ENCODE assay signal across 36 cellular contexts in the genomic region with DNA sequence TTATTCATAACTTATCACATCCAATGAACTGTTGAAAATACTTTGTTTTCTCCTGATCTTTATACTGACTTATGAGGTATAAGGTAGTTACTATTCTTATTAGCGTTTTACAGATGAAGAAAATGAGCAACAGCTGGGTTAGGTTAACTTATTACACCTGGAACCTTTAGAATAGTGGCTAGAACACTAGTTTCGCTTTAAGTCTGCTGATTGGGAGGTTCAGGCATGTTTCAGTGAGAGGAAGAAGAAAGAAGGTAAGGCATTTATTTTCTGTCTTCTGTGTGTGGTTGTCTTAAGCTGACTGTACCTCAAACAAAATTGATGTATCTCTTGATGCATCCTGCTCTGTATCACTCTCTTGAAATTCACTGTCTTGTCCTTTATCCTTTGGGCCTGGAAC.
"Had no signal": no experiment of that assay in that cellular context is flagged by ENCODE, and none has a peak within 500 bp of the region (broad histone marks: within the 10 kb centered on the region; RNA-seq: fewer than 3 reads in every experiment).

No MANE protein-coding gene starts in this region.

- H3K27ac Mint-ChIP-seq: activated naive CD4-positive, alpha-beta T cell treated with anti-CD3 and anti-CD28 coated beads for 36 hours; activated naive CD4-positive, alpha-beta T cell treated with anti-CD3 and anti-CD28 coated beads, Interleukin-2, amount 10 ng/mL, durations not matched to agents 7 days and 5 days; activated naive CD4-positive, alpha-beta T cell treated with anti-CD3 and anti-CD28 coated beads, Interleukin-2, amount 50 U/mL, for 24 hours; activated naive CD4-positive, alpha-beta T cell treated with anti-CD3 and anti-CD28 coated beads, Interleukin-2, amount 50 U/mL, for 72 hours; activated naive CD8-positive, alpha-beta T cell; activated naive CD8-positive, alpha-beta T cell treated with anti-CD3 and anti-CD28 coated beads for 36 hours; activated naive CD8-positive, alpha-beta T cell treated with anti-CD3 and anti-CD28 coated beads, Interleukin-2, amount 10 ng/mL, durations not matched to agents 7 days and 5 days; activated naive CD8-positive, alpha-beta T cell treated with anti-CD3 and anti-CD28 coated beads, Interleukin-2, amount 50 U/mL, for 24 hours; activated T-cell treated with anti-CD3 and anti-CD28 coated beads, Interleukin-2, amount 50 U/mL, for 72 hours; activated T-helper 1 cell treated with anti-CD3 and anti-CD28 coated beads, Interleukin-12 subunit alpha, Interleukin-12 subunit beta, Interleukin-2, Interleukin-4 antibody, amounts not matched to agents 30 ng/mL and 10 ng/mL and 1 ng/mL, durations not matched to agents 14 hours and 24 hours and 36 hours; activated T-helper 17 cell treated with anti-CD3 and anti-CD28 coated beads, Interleukin-2, amount 50 U/mL, for 72 hours; activated T-helper 2 cell treated with anti-CD3 and anti-CD28 coated beads, Interferon-gamma antibody, Interleukin-2, Interleukin-4, amounts not matched to agents 10 μg/mL and 5 μg/mL and 100 μg/mL, durations not matched to agents 14 hours and 24 hours and 36 hours; brain had no signal

- H3K27me3 ChIP-seq: adrenal gland, ascending aorta, body of pancreas, brain microvascular endothelial cell, breast epithelium, cardiac muscle cell had no signal

- ATAC-seq: activated naive CD4-positive, alpha-beta T cell treated with anti-CD3 and anti-CD28 coated beads, Interleukin-2, amount 50 U/mL, for 72 hours; activated naive CD8-positive, alpha-beta T cell treated with anti-CD3 and anti-CD28 coated beads, Interleukin-2, amount 50 U/mL, for 24 hours; activated T-cell treated with anti-CD3 and anti-CD28 coated beads, Interleukin-2, amount 50 U/mL, for 4 hours; activated T-cell treated with anti-CD3 and anti-CD28 coated beads, Interleukin-2, amount 50 U/mL, for 72 hours; activated T-helper 17 cell treated with anti-CD3 and anti-CD28 coated beads, Interleukin-2, amount 50 U/mL, for 72 hours; body of pancreas had no signal

- H3K9me3 ChIP-seq: adrenal gland, ascending aorta, body of pancreas, breast epithelium had no signal

- H3K4me1 Mint-ChIP-seq: activated naive CD4-positive, alpha-beta T cell treated with anti-CD3 and anti-CD28 coated beads, Interleukin-2, amount 10 ng/mL, durations not matched to agents 7 days and 5 days; activated naive CD4-positive, alpha-beta T cell treated with anti-CD3 and anti-CD28 coated beads, Interleukin-2, amount 50 U/mL, for 24 hours; activated naive CD8-positive, alpha-beta T cell treated with anti-CD3 and anti-CD28 coated beads for 36 hours; activated naive CD8-positive, alpha-beta T cell treated with anti-CD3 and anti-CD28 coated beads, Interleukin-2, amount 10 ng/mL, durations not matched to agents 7 days and 5 days; activated naive CD8-positive, alpha-beta T cell treated with anti-CD3 and anti-CD28 coated beads, Interleukin-2, amount 50 U/mL, for 24 hours; activated T-helper 17 cell treated with anti-CD3 and anti-CD28 coated beads, Interleukin-2, amount 50 U/mL, for 72 hours; brain; central memory CD8-positive, alpha-beta T cell had no signal

- H3K4me1 ChIP-seq: adrenal gland, ascending aorta, body of pancreas, breast epithelium had no signal

- DNase-seq: activated effector memory CD4-positive, alpha-beta T cell treated with anti-CD3 and anti-CD28 coated beads, Interleukin-2, amount 50 U/mL, for 16 hours; activated effector memory CD4-positive, alpha-beta T cell treated with Interleukin-2 at 50 U/mL for 16 hours; activated gamma-delta T cell; activated gamma-delta T cell treated with Interleukin-2 at 50 U/mL for 16 hours; activated naive CD4-positive, alpha-beta T cell; activated naive CD4-positive, alpha-beta T cell treated with anti-CD3 and anti-CD28 coated beads for 36 hours; activated naive CD4-positive, alpha-beta T cell treated with anti-CD3 and anti-CD28 coated beads, Interleukin-2, amount 10 ng/mL, durations not matched to agents 7 days and 5 days; activated naive CD4-positive, alpha-beta T cell treated with anti-CD3 and anti-CD28 coated beads, Interleukin-2, amount 50 U/mL, for 16 hours; activated naive CD4-positive, alpha-beta T cell treated with Interleukin-2 at 50 U/mL for 16 hours; activated naive CD8-positive, alpha-beta T cell treated with anti-CD3 and anti-CD28 coated beads for 36 hours; activated naive CD8-positive, alpha-beta T cell treated with anti-CD3 and anti-CD28 coated beads, Interleukin-2, amount 10 ng/mL, durations not matched to agents 7 days and 5 days; activated naive CD8-positive, alpha-beta T cell treated with anti-CD3 and anti-CD28 coated beads, Interleukin-2, amount 50 U/mL, for 24 hours; activated T-cell treated with anti-CD3 and anti-CD28 coated beads, Interleukin-2, amount 50 U/mL, for 4 hours; activated T-cell treated with anti-CD3 and anti-CD28 coated beads, Interleukin-2, amount 50 U/mL, for 48 hours; activated T-cell treated with anti-CD3 and anti-CD28 coated beads, Interleukin-2, amount 50 U/mL, for 72 hours; adrenal gland; amniotic stem cell; amygdala; anterior cingulate cortex; aorta; body of pancreas; brain microvascular endothelial cell; caudate nucleus; central memory CD4-positive, alpha-beta T cell; cerebellar nuclear complex had no signal

- H3K27ac ChIP-seq: adrenal gland, ascending aorta, body of pancreas, brain microvascular endothelial cell, breast epithelium, cardiac muscle cell had no signal

- H3K27me3 Mint-ChIP-seq: activated naive CD4-positive, alpha-beta T cell treated with anti-CD3 and anti-CD28 coated beads, Interleukin-2, amount 10 ng/mL, durations not matched to agents 7 days and 5 days; activated naive CD4-positive, alpha-beta T cell treated with anti-CD3 and anti-CD28 coated beads, Interleukin-2, amount 50 U/mL, for 24 hours; activated naive CD8-positive, alpha-beta T cell; activated naive CD8-positive, alpha-beta T cell treated with anti-CD3 and anti-CD28 coated beads for 36 hours; activated naive CD8-positive, alpha-beta T cell treated with anti-CD3 and anti-CD28 coated beads, Interleukin-2, amount 10 ng/mL, durations not matched to agents 7 days and 5 days; activated naive CD8-positive, alpha-beta T cell treated with anti-CD3 and anti-CD28 coated beads, Interleukin-2, amount 50 U/mL, for 24 hours; activated T-helper 17 cell treated with anti-CD3 and anti-CD28 coated beads, Interleukin-2, amount 50 U/mL, for 72 hours; brain; central memory CD8-positive, alpha-beta T cell had no signal

- H3K36me3 ChIP-seq: adrenal gland, ascending aorta, brain microvascular endothelial cell, breast epithelium, cardiac muscle cell had no signal

- H3K9me3 Mint-ChIP-seq: brain had no signal

- H3K4me3 ChIP-seq: adrenal gland, ascending aorta, body of pancreas, breast epithelium, cardiac muscle cell had no signal

- H3K36me3 Mint-ChIP-seq: activated naive CD4-positive, alpha-beta T cell treated with anti-CD3 and anti-CD28 coated beads, Interleukin-2, amount 10 ng/mL, durations not matched to agents 7 days and 5 days; activated naive CD4-positive, alpha-beta T cell treated with anti-CD3 and anti-CD28 coated beads, Interleukin-2, amount 50 U/mL, for 24 hours; activated naive CD8-positive, alpha-beta T cell; activated naive CD8-positive, alpha-beta T cell treated with anti-CD3 and anti-CD28 coated beads for 36 hours; activated naive CD8-positive, alpha-beta T cell treated with anti-CD3 and anti-CD28 coated beads, Interleukin-2, amount 10 ng/mL, durations not matched to agents 7 days and 5 days had no signal

- H3K4me3 Mint-ChIP-seq: activated naive CD4-positive, alpha-beta T cell treated with anti-CD3 and anti-CD28 coated beads for 36 hours; activated naive CD4-positive, alpha-beta T cell treated with anti-CD3 and anti-CD28 coated beads, Interleukin-2, amount 10 ng/mL, durations not matched to agents 7 days and 5 days; activated naive CD4-positive, alpha-beta T cell treated with anti-CD3 and anti-CD28 coated beads, Interleukin-2, amount 50 U/mL, for 24 hours; activated naive CD8-positive, alpha-beta T cell; activated naive CD8-positive, alpha-beta T cell treated with anti-CD3 and anti-CD28 coated beads for 36 hours; activated naive CD8-positive, alpha-beta T cell treated with anti-CD3 and anti-CD28 coated beads, Interleukin-2, amount 10 ng/mL, durations not matched to agents 7 days and 5 days; activated naive CD8-positive, alpha-beta T cell treated with anti-CD3 and anti-CD28 coated beads, Interleukin-2, amount 50 U/mL, for 24 hours; activated T-cell treated with anti-CD3 and anti-CD28 coated beads, Interleukin-2, amount 50 U/mL, for 4 hours; activated T-cell treated with anti-CD3 and anti-CD28 coated beads, Interleukin-2, amount 50 U/mL, for 72 hours; activated T-helper 1 cell treated with anti-CD3 and anti-CD28 coated beads, Interleukin-12 subunit alpha, Interleukin-12 subunit beta, Interleukin-2, Interleukin-4 antibody, amounts not matched to agents 30 ng/mL and 10 ng/mL and 1 ng/mL, durations not matched to agents 14 hours and 24 hours and 36 hours; activated T-helper 17 cell treated with anti-CD3 and anti-CD28 coated beads, Interleukin-2, amount 50 U/mL, for 72 hours; brain; central memory CD8-positive, alpha-beta T cell had no signal
